Comparison of ENCODE assay signal across 6 cellular contexts in the genomic region with DNA sequence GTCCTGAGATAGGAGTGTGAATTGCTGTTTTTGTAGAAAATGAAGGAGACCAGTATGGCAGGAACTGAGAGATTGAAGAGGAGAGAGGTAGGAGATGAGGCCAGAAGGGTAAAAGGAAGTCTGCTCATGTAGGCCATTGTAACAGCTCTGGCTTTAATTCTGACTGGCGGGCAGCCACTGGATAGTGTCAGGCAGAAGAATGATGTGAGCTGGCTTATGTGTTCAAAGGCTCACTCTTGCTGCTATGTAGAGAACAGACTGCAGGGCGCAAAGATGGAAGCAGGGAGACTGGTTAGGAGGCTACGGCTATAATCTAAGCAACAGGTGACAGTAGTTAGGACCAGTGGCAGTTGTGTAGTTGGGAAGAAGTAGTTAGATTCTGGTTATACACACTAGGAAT.
"Had no signal": no experiment of that assay in that cellular context is flagged by ENCODE, and none has a peak within 500 bp of the region (broad histone marks: within the 10 kb centered on the region; RNA-seq: fewer than 3 reads in every experiment).

No MANE protein-coding gene starts in this region.

- H3K27ac ChIP-seq: HL-60 had no signal

- H3K27ac Mint-ChIP-seq: GM23338, HFFc6, IgD-negative memory B cell had no signal

- H3K4me2 ChIP-seq: GM23338 had no signal

- H2AFZ ChIP-seq: GM23338 had no signal

- H3K27me3 Mint-ChIP-seq: IgD-negative memory B cell had no signal

- H3K4me1 Mint-ChIP-seq: IgD-negative memory B cell had no signal

- H3K4me3 ChIP-seq: GM23338 had no signal

- H3K36me3 Mint-ChIP-seq: IgD-negative memory B cell had no signal

- DNase-seq: H9, HCEC 1CT, HFFc6 had no signal

- H3K4me3 Mint-ChIP-seq: GM23338, H9, HFFc6, IgD-negative memory B cell had no signal
